In the genomic region with DNA sequence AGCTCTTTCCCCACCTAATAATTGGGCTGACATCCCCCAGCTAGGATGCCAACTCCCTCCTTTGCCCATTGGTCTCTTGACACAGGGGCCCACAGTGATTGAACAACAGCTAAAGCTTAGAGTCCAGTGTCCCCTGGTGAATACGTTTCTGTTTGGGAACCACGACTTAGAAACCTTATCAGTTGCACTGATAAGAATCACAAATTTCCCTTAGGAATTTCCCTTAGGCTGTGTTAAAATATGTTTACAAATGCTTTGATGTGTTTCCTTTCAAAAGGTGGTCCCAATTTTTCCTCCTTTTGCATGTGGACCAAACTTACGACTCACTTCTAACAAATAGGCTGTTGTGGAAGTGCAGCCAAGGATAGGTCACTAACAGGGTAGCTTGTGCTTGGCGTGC, we compare ENCODE assay signal across 29 cellular contexts.
"Had no signal": no experiment of that assay in that cellular context is flagged by ENCODE, and none has a peak within 500 bp of the region (broad histone marks: within the 10 kb centered on the region; RNA-seq: fewer than 3 reads in every experiment).

No MANE protein-coding gene starts in this region.

- ATAC-seq: left colon; left lung; lower lobe of right lung; mucosa of descending colon; naive thymus-derived CD4-positive, alpha-beta T cell; natural killer cell treated with Interleukin-12 subunit alpha and Interleukin-12 subunit beta and Interleukin-15 and Interleukin-18, amount 100 ng/mL, for 72 hours; right lobe of liver; stimulated activated memory B cell treated with anti-CD40 and anti-IgM and Interleukin-4, amounts not matched to agents 10 μg/mL and 1 μg/mL and 100 μg/mL, for 72 hours; stimulated activated naive CD8-positive, alpha-beta T cell treated with anti-CD3 and anti-CD28 coated beads, Interleukin-15, amount 100 ng/mL, for 72 hours had no signal

- H3K27me3 Mint-ChIP-seq: stimulated activated memory B cell treated with anti-CD40 and anti-IgM and Interleukin-4, amounts not matched to agents 10 μg/mL and 1 μg/mL and 100 μg/mL, for 72 hours; stimulated activated naive CD8-positive, alpha-beta T cell treated with anti-CD3 and anti-CD28 coated beads, Interleukin-15, amount 100 ng/mL, for 72 hours had no signal

- H3K27ac Mint-ChIP-seq: immature natural killer cell; naive thymus-derived CD4-positive, alpha-beta T cell; natural killer cell treated with Interleukin-12 subunit alpha and Interleukin-12 subunit beta and Interleukin-15 and Interleukin-18, amount 100 ng/mL, for 72 hours; stimulated activated memory B cell treated with anti-CD40 and anti-IgM and Interleukin-4, amounts not matched to agents 10 μg/mL and 1 μg/mL and 100 μg/mL, for 72 hours; stimulated activated naive CD8-positive, alpha-beta T cell treated with anti-CD3 and anti-CD28 coated beads, Interleukin-15, amount 100 ng/mL, for 72 hours had no signal

- DNase-seq: hypothalamus; immature natural killer cell; kidney; left colon; left lung; lower lobe of right lung; mammary epithelial cell; midbrain; mucosa of descending colon; naive thymus-derived CD4-positive, alpha-beta T cell; nucleus accumbens; right lobe of liver; stimulated activated CD4-positive, alpha-beta T cell treated with anti-CD3 and anti-CD28 coated beads, Interleukin-1b, Interleukin-23, amount 100 ng/mL, for 48 hours; stimulated activated CD4-positive, alpha-beta T cell treated with anti-CD3 and anti-CD28 coated beads, Interleukin-2, amount 100 ng/mL, for 48 hours; stimulated activated CD4-positive, alpha-beta T cell treated with anti-CD3 and anti-CD28 coated beads, Interleukin-4, amount 100 ng/mL, for 4 hours; stimulated activated CD8-positive, alpha-beta memory T cell treated with anti-CD3 and anti-CD28 coated beads, Interleukin-4, amount 100 ng/mL, for 48 hours; stimulated activated naive CD4-positive, alpha-beta T cell treated with Interleukin-2 at 50 U/mL for 16 hours; stimulated activated naive CD8-positive, alpha-beta T cell treated with anti-CD3 and anti-CD28 coated beads, Interleukin-15, amount 100 ng/mL, for 72 hours; substantia nigra; upper lobe of left lung had no signal

- H3K9me3 ChIP-seq: lower lobe of right lung, mucosa of descending colon, right lobe of liver, upper lobe of left lung, vagina had no signal

- H3K4me2 ChIP-seq: smooth muscle cell had no signal

- FAIRE-seq: islet of Langerhans, kidney had no signal

- H3K27me3 ChIP-seq: left lung, right atrium auricular region, right lobe of liver, tibial nerve, upper lobe of left lung, vagina had no signal

- H3K9ac ChIP-seq: parathyroid adenoma had no signal

- H3K4me1 Mint-ChIP-seq: immature natural killer cell; naive thymus-derived CD4-positive, alpha-beta T cell; stimulated activated memory B cell treated with anti-CD40 and anti-IgM and Interleukin-4, amounts not matched to agents 10 μg/mL and 1 μg/mL and 100 μg/mL, for 72 hours had no signal

- H3K4me1 ChIP-seq: left lung, lower lobe of right lung, parathyroid adenoma, right atrium auricular region, right lobe of liver, tibial nerve, upper lobe of left lung, vagina had no signal

- H3K4me3 ChIP-seq: left lung, lower lobe of right lung, mucosa of descending colon, right atrium auricular region, right lobe of liver, smooth muscle cell, tibial nerve, upper lobe of left lung, vagina had no signal

- H3K4me3 Mint-ChIP-seq: immature natural killer cell; naive thymus-derived CD4-positive, alpha-beta T cell; natural killer cell treated with Interleukin-12 subunit alpha and Interleukin-12 subunit beta and Interleukin-15 and Interleukin-18, amount 100 ng/mL, for 72 hours; neural crest cell; stimulated activated memory B cell treated with anti-CD40 and anti-IgM and Interleukin-4, amounts not matched to agents 10 μg/mL and 1 μg/mL and 100 μg/mL, for 72 hours; stimulated activated naive CD8-positive, alpha-beta T cell treated with anti-CD3 and anti-CD28 coated beads, Interleukin-15, amount 100 ng/mL, for 72 hours had no signal

- H3K79me2 ChIP-seq: parathyroid adenoma had no signal

- H3K36me3 ChIP-seq: left lung, lower lobe of right lung, right atrium auricular region, right lobe of liver, tibial nerve, upper lobe of left lung, vagina had no signal

- H3K27ac ChIP-seq: left lung, lower lobe of right lung, parathyroid adenoma, right atrium auricular region, right lobe of liver, tibial nerve, upper lobe of left lung, vagina had no signal

- H2AFZ ChIP-seq: parathyroid adenoma had no signal
